In the genomic region with DNA sequence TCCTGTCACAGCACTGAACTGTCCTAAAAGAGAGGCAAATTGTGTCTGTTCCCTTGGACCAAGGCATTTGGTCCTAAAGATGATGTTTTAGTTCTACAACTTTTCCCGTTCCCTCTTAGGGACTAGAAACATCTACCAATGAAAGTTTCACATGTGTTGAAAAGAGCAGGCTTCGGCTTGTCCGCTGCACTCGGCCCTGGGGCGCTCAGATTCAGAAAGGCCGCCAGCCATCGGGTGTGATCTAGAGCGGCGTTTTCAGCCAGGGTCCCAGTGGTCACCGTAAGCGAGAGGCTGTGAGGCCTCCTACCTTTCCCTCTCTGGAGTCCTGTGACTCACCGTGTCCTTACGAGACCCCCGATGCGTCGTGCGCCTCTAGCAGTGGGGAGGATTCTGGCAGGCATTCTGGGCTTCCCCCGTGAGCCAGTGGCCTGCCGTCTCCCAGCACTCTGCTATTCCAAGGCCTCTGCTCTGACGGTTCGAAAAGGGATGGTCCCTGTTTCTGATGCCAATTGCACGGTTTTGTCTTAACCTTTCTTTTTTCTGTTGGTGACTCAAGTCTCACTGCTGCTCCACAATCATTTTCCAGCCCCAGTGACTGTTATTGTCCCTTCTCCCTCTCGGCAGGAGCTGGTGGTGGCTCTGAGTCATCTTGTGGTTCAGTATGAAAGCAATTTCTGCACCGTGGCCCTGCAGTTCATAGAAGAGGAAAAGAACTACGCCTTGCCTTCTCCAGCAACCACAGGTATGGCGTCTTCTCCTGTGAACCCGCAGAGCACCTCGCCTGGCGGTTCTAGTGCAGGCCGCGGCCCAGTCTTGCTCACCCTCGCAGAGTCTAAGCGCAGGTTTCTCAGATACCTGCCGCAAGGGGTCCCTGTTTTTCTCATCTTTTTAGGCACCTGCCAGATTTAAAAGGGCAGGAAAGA, we compare ENCODE assay signal across 1 cellular context.
A peak's percentile ranks its signal among the peaks of the same experiment; 100 is the strongest.
TF ChIP-seq lines count a peak whose summit lies in the region.

No MANE protein-coding gene starts in this region.

TF ChIP-seq in K562, 482 proteins besides CTCF, POLR2A, EP300 and RAD21 (continued from another document and continues in another):
- TF ChIP-seq, protein P1, sequence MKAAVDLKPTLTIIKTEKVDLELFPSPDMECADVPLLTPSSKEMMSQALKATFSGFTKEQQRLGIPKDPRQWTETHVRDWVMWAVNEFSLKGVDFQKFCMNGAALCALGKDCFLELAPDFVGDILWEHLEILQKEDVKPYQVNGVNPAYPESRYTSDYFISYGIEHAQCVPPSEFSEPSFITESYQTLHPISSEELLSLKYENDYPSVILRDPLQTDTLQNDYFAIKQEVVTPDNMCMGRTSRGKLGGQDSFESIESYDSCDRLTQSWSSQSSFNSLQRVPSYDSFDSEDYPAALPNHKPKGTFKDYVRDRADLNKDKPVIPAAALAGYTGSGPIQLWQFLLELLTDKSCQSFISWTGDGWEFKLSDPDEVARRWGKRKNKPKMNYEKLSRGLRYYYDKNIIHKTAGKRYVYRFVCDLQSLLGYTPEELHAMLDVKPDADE (conservative IDR thresholded peaks at IDR 0.05; ENCODE audit: control insufficient read depth, low read depth, low read length): no peak
- TF ChIP-seq RBFOX2 (IDR thresholded peaks at IDR 0.05; ENCODE audit: low read depth, low read length) (no peak; the same call in 1 of the 2 replicates), ZNF830 (CRISPR knock-in tag; IDR thresholded peaks at IDR 0.05) (no peak), ZNF175 (CRISPR knock-in tag; IDR thresholded peaks at IDR 0.05; ENCODE audit: low read depth) (no peak), MAFF (IDR thresholded peaks at IDR 0.05; ENCODE audit: low read length) (no peak), LCOR (CRISPR knock-in tag; IDR thresholded peaks at IDR 0.05) (peak; percentile 23; the same call in 1 of the 2 replicates), HDAC2 (IDR thresholded peaks at IDR 0.05) (no peak), KAT7 (CRISPR knock-in tag; IDR thresholded peaks at IDR 0.05; ENCODE audit: borderline replicate concordance) (no peak; the same call in none of the 2 replicates), SMARCE1 (IDR thresholded peaks at IDR 0.05) (no peak; the same call in 1 of the 2 replicates), GABPA (tag; conservative IDR thresholded peaks at IDR 0.05; ENCODE audit: low read depth) (no peak; the same call in 1 of the 2 replicates), POU5F1 (IDR thresholded peaks at IDR 0.05; ENCODE audit: borderline replicate concordance, low read depth, low read length, partially characterized antibody) (no peak), JUND (IDR thresholded peaks at IDR 0.05; ENCODE audit: borderline replicate concordance, low read depth, low read length) (peak; percentile 81), JUND (tag; IDR thresholded peaks at IDR 0.05; ENCODE audit: borderline replicate concordance, low read depth, low read length) (no peak; the same call in 2 of the 3 replicates), ZNF589 (CRISPR knock-in tag; IDR thresholded peaks at IDR 0.05; ENCODE audit: low read depth) (no peak), POLR3A (IDR thresholded peaks at IDR 0.05; ENCODE audit: borderline replicate concordance, extremely low read depth, insufficient read depth, insufficient read length) (no peak), ZKSCAN1 (IDR thresholded peaks at IDR 0.05; ENCODE audit: low read depth, low read length) (no peak), SMC3 (conservative IDR thresholded peaks at IDR 0.05; ENCODE audit: insufficient read depth, low read depth, low read length) (0 out of 2 replicates have a peak, but pooled peaks have one; percentile 1), ZBED1 (IDR thresholded peaks at IDR 0.05) (0 out of 2 replicates have a peak, but pooled peaks have one; percentile 36), NFATC3 (IDR thresholded peaks at IDR 0.05) (no peak), ZNF584 (CRISPR knock-in tag; IDR thresholded peaks at IDR 0.05; ENCODE audit: low read depth) (0 out of 2 replicates have a peak, but pooled peaks have one; percentile 48), XRCC3 (IDR thresholded peaks at IDR 0.05) (no peak), SMARCC2 (IDR thresholded peaks at IDR 0.05; ENCODE audit: low read depth) (no peak; the same call in 1 of the 2 replicates), ZNF766 (CRISPR knock-in tag; conservative IDR thresholded peaks at IDR 0.05) (peak; percentile 65), SMARCA5 (IDR thresholded peaks at IDR 0.05) (no peak), RBM22 (IDR thresholded peaks at IDR 0.05; ENCODE audit: low read depth, low read length, poor library complexity, severe bottlenecking) (no peak), DIDO1 (tag; IDR thresholded peaks at IDR 0.05; ENCODE audit: low read depth) (no peak), BCL6 (CRISPR knock-in tag; IDR thresholded peaks at IDR 0.05) (no peak), NR2C1 (IDR thresholded peaks at IDR 0.05) (no peak), NR2C1 (tag; IDR thresholded peaks at IDR 0.05) (no peak), TRIM28 (IDR thresholded peaks at IDR 0.05) (no peak), ESRRB (CRISPR knock-in tag; IDR thresholded peaks at IDR 0.05; ENCODE audit: borderline replicate concordance) (no peak), TAF9B (IDR thresholded peaks at IDR 0.05; ENCODE audit: partially characterized antibody) (no peak), ZNF3 (CRISPR knock-in tag; IDR thresholded peaks at IDR 0.05) (no peak)
- TF ChIP-seq, protein P2, sequence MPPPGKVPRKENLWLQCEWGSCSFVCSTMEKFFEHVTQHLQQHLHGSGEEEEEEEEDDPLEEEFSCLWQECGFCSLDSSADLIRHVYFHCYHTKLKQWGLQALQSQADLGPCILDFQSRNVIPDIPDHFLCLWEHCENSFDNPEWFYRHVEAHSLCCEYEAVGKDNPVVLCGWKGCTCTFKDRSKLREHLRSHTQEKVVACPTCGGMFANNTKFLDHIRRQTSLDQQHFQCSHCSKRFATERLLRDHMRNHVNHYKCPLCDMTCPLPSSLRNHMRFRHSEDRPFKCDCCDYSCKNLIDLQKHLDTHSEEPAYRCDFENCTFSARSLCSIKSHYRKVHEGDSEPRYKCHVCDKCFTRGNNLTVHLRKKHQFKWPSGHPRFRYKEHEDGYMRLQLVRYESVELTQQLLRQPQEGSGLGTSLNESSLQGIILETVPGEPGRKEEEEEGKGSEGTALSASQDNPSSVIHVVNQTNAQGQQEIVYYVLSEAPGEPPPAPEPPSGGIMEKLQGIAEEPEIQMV (tag; conservative IDR thresholded peaks at IDR 0.05; ENCODE audit: low read depth): no peak
- TF ChIP-seq, protein P3, sequence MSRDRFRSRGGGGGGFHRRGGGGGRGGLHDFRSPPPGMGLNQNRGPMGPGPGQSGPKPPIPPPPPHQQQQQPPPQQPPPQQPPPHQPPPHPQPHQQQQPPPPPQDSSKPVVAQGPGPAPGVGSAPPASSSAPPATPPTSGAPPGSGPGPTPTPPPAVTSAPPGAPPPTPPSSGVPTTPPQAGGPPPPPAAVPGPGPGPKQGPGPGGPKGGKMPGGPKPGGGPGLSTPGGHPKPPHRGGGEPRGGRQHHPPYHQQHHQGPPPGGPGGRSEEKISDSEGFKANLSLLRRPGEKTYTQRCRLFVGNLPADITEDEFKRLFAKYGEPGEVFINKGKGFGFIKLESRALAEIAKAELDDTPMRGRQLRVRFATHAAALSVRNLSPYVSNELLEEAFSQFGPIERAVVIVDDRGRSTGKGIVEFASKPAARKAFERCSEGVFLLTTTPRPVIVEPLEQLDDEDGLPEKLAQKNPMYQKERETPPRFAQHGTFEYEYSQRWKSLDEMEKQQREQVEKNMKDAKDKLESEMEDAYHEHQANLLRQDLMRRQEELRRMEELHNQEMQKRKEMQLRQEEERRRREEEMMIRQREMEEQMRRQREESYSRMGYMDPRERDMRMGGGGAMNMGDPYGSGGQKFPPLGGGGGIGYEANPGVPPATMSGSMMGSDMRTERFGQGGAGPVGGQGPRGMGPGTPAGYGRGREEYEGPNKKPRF (IDR thresholded peaks at IDR 0.05; ENCODE audit: low read depth, low read length): no peak
- TF ChIP-seq, protein P4, sequence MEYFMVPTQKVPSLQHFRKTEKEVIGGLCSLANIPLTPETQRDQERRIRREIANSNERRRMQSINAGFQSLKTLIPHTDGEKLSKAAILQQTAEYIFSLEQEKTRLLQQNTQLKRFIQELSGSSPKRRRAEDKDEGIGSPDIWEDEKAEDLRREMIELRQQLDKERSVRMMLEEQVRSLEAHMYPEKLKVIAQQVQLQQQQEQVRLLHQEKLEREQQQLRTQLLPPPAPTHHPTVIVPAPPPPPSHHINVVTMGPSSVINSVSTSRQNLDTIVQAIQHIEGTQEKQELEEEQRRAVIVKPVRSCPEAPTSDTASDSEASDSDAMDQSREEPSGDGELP (CRISPR knock-in tag; IDR thresholded peaks at IDR 0.05; ENCODE audit: borderline replicate concordance): 0 out of 2 replicates have a peak, but pooled peaks have one; percentile 5
- TF ChIP-seq, protein P5, sequence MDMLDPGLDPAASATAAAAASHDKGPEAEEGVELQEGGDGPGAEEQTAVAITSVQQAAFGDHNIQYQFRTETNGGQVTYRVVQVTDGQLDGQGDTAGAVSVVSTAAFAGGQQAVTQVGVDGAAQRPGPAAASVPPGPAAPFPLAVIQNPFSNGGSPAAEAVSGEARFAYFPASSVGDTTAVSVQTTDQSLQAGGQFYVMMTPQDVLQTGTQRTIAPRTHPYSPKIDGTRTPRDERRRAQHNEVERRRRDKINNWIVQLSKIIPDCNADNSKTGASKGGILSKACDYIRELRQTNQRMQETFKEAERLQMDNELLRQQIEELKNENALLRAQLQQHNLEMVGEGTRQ (CRISPR knock-in tag; IDR thresholded peaks at IDR 0.05): no peak
- TF ChIP-seq, protein P6, sequence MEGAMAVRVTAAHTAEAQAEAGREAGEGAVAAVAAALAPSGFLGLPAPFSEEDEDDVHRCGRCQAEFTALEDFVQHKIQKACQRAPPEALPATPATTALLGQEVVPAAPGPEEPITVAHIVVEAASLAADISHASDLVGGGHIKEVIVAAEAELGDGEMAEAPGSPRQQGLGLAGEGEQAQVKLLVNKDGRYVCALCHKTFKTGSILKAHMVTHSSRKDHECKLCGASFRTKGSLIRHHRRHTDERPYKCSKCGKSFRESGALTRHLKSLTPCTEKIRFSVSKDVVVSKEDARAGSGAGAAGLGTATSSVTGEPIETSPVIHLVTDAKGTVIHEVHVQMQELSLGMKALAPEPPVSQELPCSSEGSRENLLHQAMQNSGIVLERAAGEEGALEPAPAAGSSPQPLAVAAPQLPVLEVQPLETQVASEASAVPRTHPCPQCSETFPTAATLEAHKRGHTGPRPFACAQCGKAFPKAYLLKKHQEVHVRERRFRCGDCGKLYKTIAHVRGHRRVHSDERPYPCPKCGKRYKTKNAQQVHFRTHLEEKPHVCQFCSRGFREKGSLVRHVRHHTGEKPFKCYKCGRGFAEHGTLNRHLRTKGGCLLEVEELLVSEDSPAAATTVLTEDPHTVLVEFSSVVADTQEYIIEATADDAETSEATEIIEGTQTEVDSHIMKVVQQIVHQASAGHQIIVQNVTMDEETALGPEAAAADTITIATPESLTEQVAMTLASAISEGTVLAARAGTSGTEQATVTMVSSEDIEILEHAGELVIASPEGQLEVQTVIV (CRISPR knock-in tag; IDR thresholded peaks at IDR 0.05; ENCODE audit: borderline replicate concordance): no peak
- TF ChIP-seq, protein P7, sequence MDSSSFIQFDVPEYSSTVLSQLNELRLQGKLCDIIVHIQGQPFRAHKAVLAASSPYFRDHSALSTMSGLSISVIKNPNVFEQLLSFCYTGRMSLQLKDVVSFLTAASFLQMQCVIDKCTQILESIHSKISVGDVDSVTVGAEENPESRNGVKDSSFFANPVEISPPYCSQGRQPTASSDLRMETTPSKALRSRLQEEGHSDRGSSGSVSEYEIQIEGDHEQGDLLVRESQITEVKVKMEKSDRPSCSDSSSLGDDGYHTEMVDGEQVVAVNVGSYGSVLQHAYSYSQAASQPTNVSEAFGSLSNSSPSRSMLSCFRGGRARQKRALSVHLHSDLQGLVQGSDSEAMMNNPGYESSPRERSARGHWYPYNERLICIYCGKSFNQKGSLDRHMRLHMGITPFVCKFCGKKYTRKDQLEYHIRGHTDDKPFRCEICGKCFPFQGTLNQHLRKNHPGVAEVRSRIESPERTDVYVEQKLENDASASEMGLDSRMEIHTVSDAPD (CRISPR knock-in tag; IDR thresholded peaks at IDR 0.05): no peak
- TF ChIP-seq, protein P8, sequence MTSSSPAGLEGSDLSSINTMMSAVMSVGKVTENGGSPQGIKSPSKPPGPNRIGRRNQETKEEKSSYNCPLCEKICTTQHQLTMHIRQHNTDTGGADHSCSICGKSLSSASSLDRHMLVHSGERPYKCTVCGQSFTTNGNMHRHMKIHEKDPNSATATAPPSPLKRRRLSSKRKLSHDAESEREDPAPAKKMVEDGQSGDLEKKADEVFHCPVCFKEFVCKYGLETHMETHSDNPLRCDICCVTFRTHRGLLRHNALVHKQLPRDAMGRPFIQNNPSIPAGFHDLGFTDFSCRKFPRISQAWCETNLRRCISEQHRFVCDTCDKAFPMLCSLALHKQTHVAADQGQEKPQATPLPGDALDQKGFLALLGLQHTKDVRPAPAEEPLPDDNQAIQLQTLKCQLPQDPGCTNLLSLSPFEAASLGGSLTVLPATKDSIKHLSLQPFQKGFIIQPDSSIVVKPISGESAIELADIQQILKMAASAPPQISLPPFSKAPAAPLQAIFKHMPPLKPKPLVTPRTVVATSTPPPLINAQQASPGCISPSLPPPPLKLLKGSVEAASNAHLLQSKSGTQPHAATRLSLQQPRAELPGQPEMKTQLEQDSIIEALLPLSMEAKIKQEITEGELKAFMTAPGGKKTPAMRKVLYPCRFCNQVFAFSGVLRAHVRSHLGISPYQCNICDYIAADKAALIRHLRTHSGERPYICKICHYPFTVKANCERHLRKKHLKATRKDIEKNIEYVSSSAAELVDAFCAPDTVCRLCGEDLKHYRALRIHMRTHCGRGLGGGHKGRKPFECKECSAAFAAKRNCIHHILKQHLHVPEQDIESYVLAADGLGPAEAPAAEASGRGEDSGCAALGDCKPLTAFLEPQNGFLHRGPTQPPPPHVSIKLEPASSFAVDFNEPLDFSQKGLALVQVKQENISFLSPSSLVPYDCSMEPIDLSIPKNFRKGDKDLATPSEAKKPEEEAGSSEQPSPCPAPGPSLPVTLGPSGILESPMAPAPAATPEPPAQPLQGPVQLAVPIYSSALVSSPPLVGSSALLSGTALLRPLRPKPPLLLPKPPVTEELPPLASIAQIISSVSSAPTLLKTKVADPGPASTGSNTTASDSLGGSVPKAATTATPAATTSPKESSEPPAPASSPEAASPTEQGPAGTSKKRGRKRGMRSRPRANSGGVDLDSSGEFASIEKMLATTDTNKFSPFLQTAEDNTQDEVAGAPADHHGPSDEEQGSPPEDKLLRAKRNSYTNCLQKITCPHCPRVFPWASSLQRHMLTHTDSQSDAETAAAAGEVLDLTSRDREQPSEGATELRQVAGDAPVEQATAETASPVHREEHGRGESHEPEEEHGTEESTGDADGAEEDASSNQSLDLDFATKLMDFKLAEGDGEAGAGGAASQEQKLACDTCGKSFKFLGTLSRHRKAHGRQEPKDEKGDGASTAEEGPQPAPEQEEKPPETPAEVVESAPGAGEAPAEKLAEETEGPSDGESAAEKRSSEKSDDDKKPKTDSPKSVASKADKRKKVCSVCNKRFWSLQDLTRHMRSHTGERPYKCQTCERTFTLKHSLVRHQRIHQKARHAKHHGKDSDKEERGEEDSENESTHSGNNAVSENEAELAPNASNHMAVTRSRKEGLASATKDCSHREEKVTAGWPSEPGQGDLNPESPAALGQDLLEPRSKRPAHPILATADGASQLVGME (CRISPR knock-in tag; IDR thresholded peaks at IDR 0.05): no peak
